1 cellular context compared by ENCODE assay signal in the genomic region with DNA sequence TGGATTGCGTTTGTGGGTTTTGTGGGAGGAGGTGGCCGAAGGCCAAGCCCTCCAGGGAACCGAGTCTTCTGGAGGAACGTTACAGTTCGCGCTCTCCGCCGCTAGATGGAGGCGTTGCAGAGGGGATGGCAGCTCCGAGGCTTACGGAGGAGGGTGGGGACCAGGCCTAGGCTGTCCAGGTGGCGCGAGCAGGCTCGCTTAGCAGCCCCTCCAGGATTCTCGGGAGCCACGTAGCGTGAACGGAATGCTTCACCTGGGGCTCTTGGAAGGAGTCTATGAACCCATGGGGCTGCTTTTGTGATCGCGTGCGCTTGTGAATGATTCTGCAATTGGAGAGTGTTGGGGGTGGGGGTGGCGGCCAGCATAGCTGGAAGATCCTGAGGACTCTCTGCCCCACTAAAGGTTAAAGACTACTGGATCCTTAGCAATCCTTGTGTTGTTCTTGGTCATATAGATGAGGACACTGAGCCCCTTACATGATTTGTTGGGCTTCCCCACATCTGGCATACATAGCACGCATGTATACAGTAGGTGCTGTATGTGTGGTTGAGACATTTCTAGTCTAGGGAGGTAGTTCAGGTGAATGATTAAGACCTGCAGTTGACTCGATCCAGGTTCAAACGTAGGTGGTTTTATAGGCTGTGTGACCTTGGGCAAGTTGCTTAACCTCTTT.
TF ChIP-seq lines count a peak whose summit lies in the region.

No MANE protein-coding gene starts in this region.

TF ChIP-seq in HepG2, 621 proteins besides CTCF, POLR2A, EP300 and RAD21 (continued from another document):
- TF ChIP-seq FOXO4 (CRISPR knock-in tag; conservative IDR thresholded peaks at IDR 0.05) = no peak
- no peak for TF ChIP-seq ZBTB20 (CRISPR knock-in tag; IDR thresholded peaks at IDR 0.05; ENCODE audit: borderline replicate concordance, low read depth)
- TF ChIP-seq, protein P1, sequence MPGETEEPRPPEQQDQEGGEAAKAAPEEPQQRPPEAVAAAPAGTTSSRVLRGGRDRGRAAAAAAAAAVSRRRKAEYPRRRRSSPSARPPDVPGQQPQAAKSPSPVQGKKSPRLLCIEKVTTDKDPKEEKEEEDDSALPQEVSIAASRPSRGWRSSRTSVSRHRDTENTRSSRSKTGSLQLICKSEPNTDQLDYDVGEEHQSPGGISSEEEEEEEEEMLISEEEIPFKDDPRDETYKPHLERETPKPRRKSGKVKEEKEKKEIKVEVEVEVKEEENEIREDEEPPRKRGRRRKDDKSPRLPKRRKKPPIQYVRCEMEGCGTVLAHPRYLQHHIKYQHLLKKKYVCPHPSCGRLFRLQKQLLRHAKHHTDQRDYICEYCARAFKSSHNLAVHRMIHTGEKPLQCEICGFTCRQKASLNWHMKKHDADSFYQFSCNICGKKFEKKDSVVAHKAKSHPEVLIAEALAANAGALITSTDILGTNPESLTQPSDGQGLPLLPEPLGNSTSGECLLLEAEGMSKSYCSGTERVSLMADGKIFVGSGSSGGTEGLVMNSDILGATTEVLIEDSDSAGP (CRISPR knock-in tag; IDR thresholded peaks at IDR 0.05; ENCODE audit: borderline replicate concordance) = peak; percentile 28; the same call in 1 of the 2 replicates
- TF ChIP-seq SIN3B (IDR thresholded peaks at IDR 0.05; ENCODE audit: low read length) = no peak
- 0 out of 2 replicates have a peak, but pooled peaks have one; percentile 35 for TF ChIP-seq HNF1B (CRISPR knock-in tag; IDR thresholded peaks at IDR 0.05)
- no peak for TF ChIP-seq NRL (CRISPR knock-in tag; IDR thresholded peaks at IDR 0.05; ENCODE audit: borderline replicate concordance)
- no peak for TF ChIP-seq CC2D1A (CRISPR knock-in tag; IDR thresholded peaks at IDR 0.05)
- 0 out of 2 replicates have a peak, but pooled peaks have one; percentile 8 for TF ChIP-seq FOSL2 (CRISPR knock-in tag; IDR thresholded peaks at IDR 0.05)
- TF ChIP-seq, protein P2, sequence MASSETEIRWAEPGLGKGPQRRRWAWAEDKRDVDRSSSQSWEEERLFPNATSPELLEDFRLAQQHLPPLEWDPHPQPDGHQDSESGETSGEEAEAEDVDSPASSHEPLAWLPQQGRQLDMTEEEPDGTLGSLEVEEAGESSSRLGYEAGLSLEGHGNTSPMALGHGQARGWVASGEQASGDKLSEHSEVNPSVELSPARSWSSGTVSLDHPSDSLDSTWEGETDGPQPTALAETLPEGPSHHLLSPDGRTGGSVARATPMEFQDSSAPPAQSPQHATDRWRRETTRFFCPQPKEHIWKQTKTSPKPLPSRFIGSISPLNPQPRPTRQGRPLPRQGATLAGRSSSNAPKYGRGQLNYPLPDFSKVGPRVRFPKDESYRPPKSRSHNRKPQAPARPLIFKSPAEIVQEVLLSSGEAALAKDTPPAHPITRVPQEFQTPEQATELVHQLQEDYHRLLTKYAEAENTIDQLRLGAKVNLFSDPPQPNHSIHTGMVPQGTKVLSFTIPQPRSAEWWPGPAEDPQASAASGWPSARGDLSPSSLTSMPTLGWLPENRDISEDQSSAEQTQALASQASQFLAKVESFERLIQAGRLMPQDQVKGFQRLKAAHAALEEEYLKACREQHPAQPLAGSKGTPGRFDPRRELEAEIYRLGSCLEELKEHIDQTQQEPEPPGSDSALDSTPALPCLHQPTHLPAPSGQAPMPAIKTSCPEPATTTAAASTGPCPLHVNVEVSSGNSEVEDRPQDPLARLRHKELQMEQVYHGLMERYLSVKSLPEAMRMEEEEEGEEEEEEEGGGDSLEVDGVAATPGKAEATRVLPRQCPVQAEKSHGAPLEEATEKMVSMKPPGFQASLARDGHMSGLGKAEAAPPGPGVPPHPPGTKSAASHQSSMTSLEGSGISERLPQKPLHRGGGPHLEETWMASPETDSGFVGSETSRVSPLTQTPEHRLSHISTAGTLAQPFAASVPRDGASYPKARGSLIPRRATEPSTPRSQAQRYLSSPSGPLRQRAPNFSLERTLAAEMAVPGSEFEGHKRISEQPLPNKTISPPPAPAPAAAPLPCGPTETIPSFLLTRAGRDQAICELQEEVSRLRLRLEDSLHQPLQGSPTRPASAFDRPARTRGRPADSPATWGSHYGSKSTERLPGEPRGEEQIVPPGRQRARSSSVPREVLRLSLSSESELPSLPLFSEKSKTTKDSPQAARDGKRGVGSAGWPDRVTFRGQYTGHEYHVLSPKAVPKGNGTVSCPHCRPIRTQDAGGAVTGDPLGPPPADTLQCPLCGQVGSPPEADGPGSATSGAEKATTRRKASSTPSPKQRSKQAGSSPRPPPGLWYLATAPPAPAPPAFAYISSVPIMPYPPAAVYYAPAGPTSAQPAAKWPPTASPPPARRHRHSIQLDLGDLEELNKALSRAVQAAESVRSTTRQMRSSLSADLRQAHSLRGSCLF (CRISPR knock-in tag; IDR thresholded peaks at IDR 0.05; ENCODE audit: borderline replicate concordance) = no peak
- no peak for TF ChIP-seq TGIF2 (CRISPR knock-in tag; IDR thresholded peaks at IDR 0.05)
- no peak for TF ChIP-seq ZNF256 (CRISPR knock-in tag; conservative IDR thresholded peaks at IDR 0.05)
- TF ChIP-seq, protein P3, sequence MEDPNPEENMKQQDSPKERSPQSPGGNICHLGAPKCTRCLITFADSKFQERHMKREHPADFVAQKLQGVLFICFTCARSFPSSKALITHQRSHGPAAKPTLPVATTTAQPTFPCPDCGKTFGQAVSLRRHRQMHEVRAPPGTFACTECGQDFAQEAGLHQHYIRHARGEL (CRISPR knock-in tag; IDR thresholded peaks at IDR 0.05) = no peak
- no peak for TF ChIP-seq ZNF672 (CRISPR knock-in tag; IDR thresholded peaks at IDR 0.05)
- no peak for TF ChIP-seq ZNF280B (CRISPR knock-in tag; IDR thresholded peaks at IDR 0.05; ENCODE audit: borderline replicate concordance)
- TF ChIP-seq ZFX (CRISPR knock-in tag; IDR thresholded peaks at IDR 0.05; ENCODE audit: low read depth) = peak; percentile 71
- peak; percentile 52; the same call in 1 of the 2 replicates for TF ChIP-seq KDM2A (CRISPR knock-in tag; IDR thresholded peaks at IDR 0.05; ENCODE audit: borderline replicate concordance, low read depth)
- TF ChIP-seq ZBTB33 (CRISPR knock-in tag; IDR thresholded peaks at IDR 0.05) = 0 out of 2 replicates have a peak, but pooled peaks have one; percentile 29
- TF ChIP-seq ZNF234 (CRISPR knock-in tag; conservative IDR thresholded peaks at IDR 0.05) = no peak
- TF ChIP-seq GATA4 (IDR thresholded peaks at IDR 0.05; ENCODE audit: borderline replicate concordance, low read depth) = no peak
- TF ChIP-seq MEF2D (CRISPR knock-in tag; IDR thresholded peaks at IDR 0.05) = no peak
- TF ChIP-seq HMG20B (CRISPR knock-in tag; conservative IDR thresholded peaks at IDR 0.05) = no peak
- TF ChIP-seq, protein P4, sequence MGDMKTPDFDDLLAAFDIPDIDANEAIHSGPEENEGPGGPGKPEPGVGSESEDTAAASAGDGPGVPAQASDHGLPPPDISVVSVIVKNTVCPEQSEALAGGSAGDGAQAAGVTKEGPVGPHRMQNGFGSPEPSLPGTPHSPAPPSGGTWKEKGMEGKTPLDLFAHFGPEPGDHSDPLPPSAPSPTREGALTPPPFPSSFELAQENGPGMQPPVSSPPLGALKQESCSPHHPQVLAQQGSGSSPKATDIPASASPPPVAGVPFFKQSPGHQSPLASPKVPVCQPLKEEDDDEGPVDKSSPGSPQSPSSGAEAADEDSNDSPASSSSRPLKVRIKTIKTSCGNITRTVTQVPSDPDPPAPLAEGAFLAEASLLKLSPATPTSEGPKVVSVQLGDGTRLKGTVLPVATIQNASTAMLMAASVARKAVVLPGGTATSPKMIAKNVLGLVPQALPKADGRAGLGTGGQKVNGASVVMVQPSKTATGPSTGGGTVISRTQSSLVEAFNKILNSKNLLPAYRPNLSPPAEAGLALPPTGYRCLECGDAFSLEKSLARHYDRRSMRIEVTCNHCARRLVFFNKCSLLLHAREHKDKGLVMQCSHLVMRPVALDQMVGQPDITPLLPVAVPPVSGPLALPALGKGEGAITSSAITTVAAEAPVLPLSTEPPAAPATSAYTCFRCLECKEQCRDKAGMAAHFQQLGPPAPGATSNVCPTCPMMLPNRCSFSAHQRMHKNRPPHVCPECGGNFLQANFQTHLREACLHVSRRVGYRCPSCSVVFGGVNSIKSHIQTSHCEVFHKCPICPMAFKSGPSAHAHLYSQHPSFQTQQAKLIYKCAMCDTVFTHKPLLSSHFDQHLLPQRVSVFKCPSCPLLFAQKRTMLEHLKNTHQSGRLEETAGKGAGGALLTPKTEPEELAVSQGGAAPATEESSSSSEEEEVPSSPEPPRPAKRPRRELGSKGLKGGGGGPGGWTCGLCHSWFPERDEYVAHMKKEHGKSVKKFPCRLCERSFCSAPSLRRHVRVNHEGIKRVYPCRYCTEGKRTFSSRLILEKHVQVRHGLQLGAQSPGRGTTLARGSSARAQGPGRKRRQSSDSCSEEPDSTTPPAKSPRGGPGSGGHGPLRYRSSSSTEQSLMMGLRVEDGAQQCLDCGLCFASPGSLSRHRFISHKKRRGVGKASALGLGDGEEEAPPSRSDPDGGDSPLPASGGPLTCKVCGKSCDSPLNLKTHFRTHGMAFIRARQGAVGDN (CRISPR knock-in tag; IDR thresholded peaks at IDR 0.05) = peak; percentile 33
- TF ChIP-seq, protein P5, sequence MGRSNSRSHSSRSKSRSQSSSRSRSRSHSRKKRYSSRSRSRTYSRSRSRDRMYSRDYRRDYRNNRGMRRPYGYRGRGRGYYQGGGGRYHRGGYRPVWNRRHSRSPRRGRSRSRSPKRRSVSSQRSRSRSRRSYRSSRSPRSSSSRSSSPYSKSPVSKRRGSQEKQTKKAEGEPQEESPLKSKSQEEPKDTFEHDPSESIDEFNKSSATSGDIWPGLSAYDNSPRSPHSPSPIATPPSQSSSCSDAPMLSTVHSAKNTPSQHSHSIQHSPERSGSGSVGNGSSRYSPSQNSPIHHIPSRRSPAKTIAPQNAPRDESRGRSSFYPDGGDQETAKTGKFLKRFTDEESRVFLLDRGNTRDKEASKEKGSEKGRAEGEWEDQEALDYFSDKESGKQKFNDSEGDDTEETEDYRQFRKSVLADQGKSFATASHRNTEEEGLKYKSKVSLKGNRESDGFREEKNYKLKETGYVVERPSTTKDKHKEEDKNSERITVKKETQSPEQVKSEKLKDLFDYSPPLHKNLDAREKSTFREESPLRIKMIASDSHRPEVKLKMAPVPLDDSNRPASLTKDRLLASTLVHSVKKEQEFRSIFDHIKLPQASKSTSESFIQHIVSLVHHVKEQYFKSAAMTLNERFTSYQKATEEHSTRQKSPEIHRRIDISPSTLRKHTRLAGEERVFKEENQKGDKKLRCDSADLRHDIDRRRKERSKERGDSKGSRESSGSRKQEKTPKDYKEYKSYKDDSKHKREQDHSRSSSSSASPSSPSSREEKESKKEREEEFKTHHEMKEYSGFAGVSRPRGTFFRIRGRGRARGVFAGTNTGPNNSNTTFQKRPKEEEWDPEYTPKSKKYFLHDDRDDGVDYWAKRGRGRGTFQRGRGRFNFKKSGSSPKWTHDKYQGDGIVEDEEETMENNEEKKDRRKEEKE (IDR thresholded peaks at IDR 0.05) = no peak
- no peak for TF ChIP-seq JUN (CRISPR knock-in tag; IDR thresholded peaks at IDR 0.05)
- no peak for TF ChIP-seq HNRNPH1 (optimal IDR thresholded peaks at IDR 0.05; ENCODE audit: low read depth, low read length)
- no peak for TF ChIP-seq ZNF205 (CRISPR knock-in tag; IDR thresholded peaks at IDR 0.05)
